Comparison of ENCODE assay signal across 20 cellular contexts in genomic region chr1:186785503-186785902, GRCh38.
"Had no signal": no experiment of that assay in that cellular context is flagged by ENCODE, and none has a peak within 500 bp of the region (broad histone marks: within the 10 kb centered on the region; RNA-seq: fewer than 3 reads in every experiment).

No MANE protein-coding gene starts in this region.

- H3K27ac ChIP-seq: coronary artery, foreskin keratinocyte, skin epidermis, stomach, tibial artery, uterus, VCaP had no signal

- H3K4me3 ChIP-seq: coronary artery, mucosa of descending colon, skin epidermis, stomach, tibial artery, uterus had no signal

- DNase-seq: activated CD4-positive, alpha-beta T cell treated with anti-CD3 and anti-CD28 coated beads for 36 hours; activated CD8-positive, alpha-beta memory T cell treated with anti-CD3 and anti-CD28 coated beads, Interleukin-2, amount 50 U/mL, for 4 hours; activated CD8-positive, alpha-beta T cell treated with anti-CD3 and anti-CD28 coated beads for 36 hours; activated naive CD4-positive, alpha-beta T cell; caudate nucleus; effector CD8-positive, alpha-beta T cell; foreskin keratinocyte; head of caudate nucleus; islet precursor cell; mammary epithelial cell; mucosa of descending colon; naive thymus-derived CD8-positive, alpha-beta T cell; posterior cingulate gyrus; stomach; tibial artery; uterus had no signal

- ATAC-seq: activated CD4-positive, alpha-beta T cell treated with anti-CD3 and anti-CD28 coated beads for 36 hours; activated CD8-positive, alpha-beta T cell treated with anti-CD3 and anti-CD28 coated beads for 36 hours; foreskin keratinocyte; left lobe of liver; mucosa of descending colon; naive thymus-derived CD8-positive, alpha-beta T cell had no signal
